In the genomic region with DNA sequence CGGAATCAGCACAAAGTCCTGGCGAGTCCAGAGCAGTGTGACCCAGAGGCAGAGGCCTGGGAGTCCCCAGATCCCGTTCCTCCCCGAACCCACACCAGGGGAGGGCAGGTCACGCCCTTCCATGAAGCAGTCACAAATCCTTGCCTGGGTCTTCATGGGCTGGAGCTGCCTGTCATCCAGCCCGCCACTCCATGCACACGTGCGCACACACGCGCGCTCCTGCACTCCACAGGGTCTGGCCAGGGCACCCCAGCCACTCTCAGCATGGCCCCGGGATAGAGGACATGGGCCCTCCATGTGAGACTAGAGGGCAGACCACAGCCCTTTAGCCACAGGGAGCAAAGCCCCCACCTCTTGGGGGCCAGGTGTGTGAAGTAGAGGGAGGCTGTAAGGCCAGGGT, we compare ENCODE assay signal across 34 cellular contexts. TPM values are rescaled to one million over a fixed set of nuclear protein-coding genes. Genes with fewer than 3 reads are reported as not detected.
DNase-seq lines count a peak whose midpoint lies in the region; ATAC-seq and TF ChIP-seq lines count a peak whose summit lies in the region.
"Had no signal": no experiment of that assay in that cellular context is flagged by ENCODE, and none has a peak within 500 bp of the region (broad histone marks: within the 10 kb centered on the region; RNA-seq: fewer than 3 reads in every experiment).

No MANE protein-coding gene starts in this region.

- H3K9me2 ChIP-seq in DOHH2 (replicated peaks; ENCODE audit: control insufficient read depth, low read length): no peaks in the 10 kb centered on the region

- H3K9me3 Mint-ChIP-seq in naive B cell (no peaks in the 10 kb centered on the region), T-cell (no peaks in the 10 kb centered on the region)
- H3K9me3 Mint-ChIP-seq: activated T-cell treated with anti-CD3 and anti-CD28 coated beads, Interleukin-2, amount 50 U/mL, for 24 hours; H9; mesothelial cell of epicardium had no signal

- H3K4me3 Mint-ChIP-seq in naive B cell (peak overlapping the region in 7 of 8 donors; percentile 55 to 87 (median 73)), T-cell (no peak overlapping the region)
- H3K4me3 Mint-ChIP-seq: activated naive CD8-positive, alpha-beta T cell; activated T-cell treated with anti-CD3 and anti-CD28 coated beads, Interleukin-2, amount 50 U/mL, for 24 hours; H9; mesothelial cell of epicardium had no signal

- peaks cover 58% of the 10 kb centered on the region for H3K36me3 ChIP-seq in DOHH2 (ENCODE audit: control insufficient read depth, low read length)
- H3K36me3 ChIP-seq: gastrocnemius medialis, Peyer's patch, sigmoid colon had no signal

- peak overlapping the region; percentile 23; the same call in 1 of the 2 replicates for H3K27ac ChIP-seq in 22Rv1
- H3K27ac ChIP-seq in DOHH2 (ENCODE audit: low read depth, low read length): peak overlapping the region; percentile 95
- H3K27ac ChIP-seq in RWPE1: peak overlapping the region; percentile 22; the same call in 1 of the 2 replicates
- H3K27ac ChIP-seq: A549, gastrocnemius medialis, HL-60, psoas muscle, sigmoid colon had no signal

- peaks cover 100% of the 10 kb centered on the region for H3K4me1 ChIP-seq in DOHH2 (ENCODE audit: control insufficient read depth, low read length)
- H3K4me1 ChIP-seq: A549, psoas muscle, sigmoid colon had no signal

- H3K27me3 ChIP-seq in DOHH2 (ENCODE audit: control insufficient read depth, low read length): no peaks in the 10 kb centered on the region
- H3K27me3 ChIP-seq: gastrocnemius medialis, Peyer's patch, sigmoid colon had no signal

- peaks cover 29% of the 10 kb centered on the region for H3K79me2 ChIP-seq in DOHH2 (ENCODE audit: control insufficient read depth, low read length)

- no peaks in the 10 kb centered on the region for H3K36me3 Mint-ChIP-seq in naive B cell
- H3K36me3 Mint-ChIP-seq in T-cell: no peaks in the 10 kb centered on the region
- H3K36me3 Mint-ChIP-seq: activated naive CD8-positive, alpha-beta T cell; mesothelial cell of epicardium had no signal

- peaks cover 52% of the 10 kb centered on the region for H3F3A ChIP-seq in DOHH2 (ENCODE audit: control insufficient read depth, insufficient read depth)

- no peaks in the 10 kb centered on the region for H4K20me1 ChIP-seq in DOHH2 (ENCODE audit: control insufficient read depth, insufficient read depth, low read depth, low read length)

- CTCF ChIA-PET in RWPE1 (lab: Yijun Ruan, JAX): interaction anchor here (0.6 kb wide), 1 partner anchor 431 kb away, joined by 4 read pairs; no protein-coding TSS in a partner anchor
- CTCF ChIA-PET in T-cell (lab: Charles Lee): no interaction called here

- H3K4me3 ChIP-seq in DOHH2 (ENCODE audit: low read length): peak overlapping the region; percentile 52
- H3K4me3 ChIP-seq: A549, gastrocnemius medialis, Peyer's patch, psoas muscle, sigmoid colon had no signal

- POLR2A ChIA-PET in RWPE1 (lab: Yijun Ruan, JAX; ENCODE audit: low non-redundant PET): no interaction called here
- POLR2A ChIA-PET in T-cell (lab: Charles Lee): no interaction called here

- DNase-seq in RWPE1 (ENCODE audit: low spot score): no peak
- DNase-seq in naive B cell: no peak
- no peak for DNase-seq in T-cell
- no peak for DNase-seq in stimulated activated CD8-positive, alpha-beta memory T cell treated with anti-CD3 and anti-CD28 coated beads, Interleukin-4, amount 100 ng/mL, for 48 hours
- DNase-seq: activated CD4-positive, alpha-beta T cell treated with anti-CD3 and anti-CD28 coated beads, Interleukin-2, amount 50 U/mL, for 1 hour; activated CD4-positive, CD25-positive, alpha-beta regulatory T cell; activated effector memory CD4-positive, alpha-beta T cell treated with anti-CD3 and anti-CD28 coated beads, Interleukin-2, amount 50 U/mL, for 16 hours; activated T-cell treated with anti-CD3 and anti-CD28 coated beads, Interleukin-2, amount 50 U/mL, for 24 hours; anterior cingulate cortex; COR-L47; gastrocnemius medialis; GDM1; H9; kidney; left ventricle myocardium superior; NCI-H1417 treated with DMSO at 0.1 percent for 48 hours; NCI-H2081 treated with DMSO at 0.1 percent for 48 hours; NCI-H226; psoas muscle; sigmoid colon; stimulated activated CD4-positive, alpha-beta T cell treated with anti-CD3 and anti-CD28 coated beads, Interleukin-4, amount 100 ng/mL, for 1 hour had no signal

- ATAC-seq in naive B cell (ENCODE audit: low read depth in 2 of 2): no peak
- ATAC-seq in GM19035 (IDR thresholded peaks at IDR 0.05; ENCODE audit: unreplicated experiment): no peak
- ATAC-seq in HG02759 (IDR thresholded peaks at IDR 0.05; ENCODE audit: unreplicated experiment): no peak
- no peak for ATAC-seq in T-cell (replicated peaks in 1 of 4)
- ATAC-seq: gastrocnemius medialis, left ventricle myocardium superior, psoas muscle had no signal

- H3K4me1 Mint-ChIP-seq in naive B cell (peaks cover 73 to 95% (median 84%) of the 10 kb centered on the region in 3 donors), T-cell (peaks cover 10 to 38% (median 11%) of the 10 kb centered on the region in 3 donors)

- TF ChIP-seq CTCF in 22Rv1 (IDR thresholded peaks at IDR 0.05): no peak
- peak; percentile 13 for TF ChIP-seq CTCF in DOHH2 (IDR thresholded peaks at IDR 0.05; ENCODE audit: low read depth, low read length, poor library complexity, severe bottlenecking)
- TF ChIP-seq CTCF in RWPE1 (conservative IDR thresholded peaks at IDR 0.05; ENCODE audit: low read depth): no peak

- no peaks in the 10 kb centered on the region for H3K27me3 Mint-ChIP-seq in naive B cell
- no peaks in the 10 kb centered on the region for H3K27me3 Mint-ChIP-seq in T-cell
- H3K27me3 Mint-ChIP-seq: activated naive CD8-positive, alpha-beta T cell; activated T-cell treated with anti-CD3 and anti-CD28 coated beads, Interleukin-2, amount 50 U/mL, for 24 hours had no signal

- peak overlapping the region; percentile 87 for H3K4me2 ChIP-seq in DOHH2 (ENCODE audit: low read length)
- H3K4me2 ChIP-seq: A549 had no signal

- H3K9me3 ChIP-seq in DOHH2 (ENCODE audit: control insufficient read depth, insufficient read depth, low read length): no peaks in the 10 kb centered on the region
- H3K9me3 ChIP-seq: A549, gastrocnemius medialis, Peyer's patch, psoas muscle, sigmoid colon had no signal

- H3K27ac Mint-ChIP-seq in naive B cell: peak overlapping the region; percentile 97 to 100 (median 98)
- peak overlapping the region in 1 of 2 donors; percentile 6 for H3K27ac Mint-ChIP-seq in T-cell
- H3K27ac Mint-ChIP-seq: activated naive CD8-positive, alpha-beta T cell; activated T-cell treated with anti-CD3 and anti-CD28 coated beads, Interleukin-2, amount 50 U/mL, for 24 hours; mesothelial cell of epicardium had no signal

RNA-seq across cellular contexts. Expression of gene TNFRSF13C, which starts 5.7 kb away (rescaled TPM):
- polyA plus RNA-seq in naive B cell (ENCODE audit: low read depth in 6 of 6): 100 to 1,000 TPM in 1 of 6 donors, 10 to 100 TPM in 5; 65.3 to 104 (median 84.2) TPM
- total RNA-seq in T-cell: 10 to 100 TPM; 11.4 to 22.5 (median 15.4) TPM
- total RNA-seq: gastrocnemius medialis, sigmoid colon had no signal

RNA-seq across cellular contexts. Expression of gene CENPM, which starts 14.6 kb away (rescaled TPM):
- polyA plus RNA-seq in naive B cell (ENCODE audit: low read depth in 6 of 6): 10 to 100 TPM; 41.2 to 70.9 (median 53.0) TPM
- 10 to 100 TPM in 2 of 5 donors, 1 to 10 TPM in 3; 5.1 to 16.7 (median 7.9) TPM for total RNA-seq in T-cell

RNA-seq across cellular contexts. Expression of gene SHISA8, which starts 17.5 kb away (rescaled TPM):
- polyA plus RNA-seq in naive B cell (ENCODE audit: low read depth in 6 of 6): 1 to 10 TPM in 1 of 6 donors, under 1 TPM in 5; 0.28 to 1.7 (median 0.67) TPM
- total RNA-seq in T-cell: 1 to 10 TPM in 1 of 5 donors, under 1 TPM in 3, not detected in 1; 0.56 to 1.2 (median 0.75) TPM
- total RNA-seq: bronchial epithelial cell, fibroblast of lung, gastrocnemius medialis, mesothelial cell of epicardium, omental fat pad, Peyer's patch, sigmoid colon, temporal lobe had no signal
- polyA plus RNA-seq: fibroblast of lung, psoas muscle had no signal

RNA-seq across cellular contexts. Expression of gene SEPTIN3, which starts 36.9 kb away (rescaled TPM):
- not detected for polyA plus RNA-seq in naive B cell (ENCODE audit: low read depth in 6 of 6)
- total RNA-seq in T-cell: under 1 TPM; 0.10 to 0.30 (median 0.23) TPM
- total RNA-seq: Peyer's patch had no signal

Comparison
In these comparisons a context has a peak if more than half of its experiments do, and no peak if none do; other contexts are left out.
1. H3K27ac ChIP-seq: peak in every context shown above with its lines; median percentile 95 in DOHH2; 23 in 22Rv1; 22 in RWPE1.
2. H3K4me3 Mint-ChIP-seq: peak in naive B cell (7 of 8); none in T-cell (0 of 3).